In the genomic region with DNA sequence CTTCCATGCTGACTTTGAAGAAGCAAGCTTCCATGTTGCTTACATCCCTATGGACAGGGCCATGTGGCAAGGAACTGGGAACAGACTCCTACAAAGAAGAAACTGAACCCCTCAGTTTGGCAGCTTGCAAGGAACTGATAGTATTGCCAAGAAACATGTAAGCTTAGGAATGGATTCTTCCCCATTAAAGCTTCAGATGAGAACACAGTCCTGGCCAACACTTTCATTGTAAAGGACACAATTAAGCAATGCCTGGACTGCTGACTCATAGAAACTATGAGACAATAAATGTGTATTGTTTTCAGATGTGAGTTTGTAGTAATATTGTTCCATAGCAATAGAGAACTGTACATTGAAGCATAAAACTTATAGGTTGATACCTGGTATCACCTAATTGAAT, we compare ENCODE assay signal across 26 cellular contexts.
A peak's percentile ranks its signal among the peaks of the same experiment; 100 is the strongest.
DNase-seq lines count a peak whose midpoint lies in the region; ATAC-seq and TF ChIP-seq lines count a peak whose summit lies in the region.
"Had no signal": no experiment of that assay in that cellular context is flagged by ENCODE, and none has a peak within 500 bp of the region (broad histone marks: within the 10 kb centered on the region; RNA-seq: fewer than 3 reads in every experiment).

No MANE protein-coding gene starts in this region.

- CTCF ChIA-PET in activated naive CD4-positive, alpha-beta T cell treated with anti-CD3 and anti-CD28 coated beads, Interleukin-2, amount 10 ng/mL, durations not matched to agents 7 days and 5 days (lab: Charles Lee): no interaction called here

- no peaks in the 10 kb centered on the region for H4K20me1 ChIP-seq in Loucy (ENCODE audit: insufficient read depth, low read length, poor library complexity, severe bottlenecking)

- intact Hi-C loops in natural killer cell (cut with micrococcal nuclease): no loop called here

- H3K27me3 ChIP-seq in Loucy (ENCODE audit: insufficient read depth, low read length, poor library complexity, severe bottlenecking) (no peaks in the 10 kb centered on the region), foreskin keratinocyte (no peaks in the 10 kb centered on the region)
- H3K27me3 ChIP-seq: body of pancreas, colonic mucosa, gastrocnemius medialis, Peyer's patch, SJSA1, testis had no signal

- no peaks in the 10 kb centered on the region for H3K27me3 Mint-ChIP-seq in activated naive CD4-positive, alpha-beta T cell treated with anti-CD3 and anti-CD28 coated beads, Interleukin-2, amount 10 ng/mL, durations not matched to agents 7 days and 5 days
- no peaks in the 10 kb centered on the region for H3K27me3 Mint-ChIP-seq in natural killer cell (ENCODE audit: low read depth in 2 of 2)
- H3K27me3 Mint-ChIP-seq: CD4-positive, CD25-positive, alpha-beta regulatory T cell had no signal

- no peak overlapping the region for H3K4me3 Mint-ChIP-seq in activated naive CD4-positive, alpha-beta T cell treated with anti-CD3 and anti-CD28 coated beads, Interleukin-2, amount 10 ng/mL, durations not matched to agents 7 days and 5 days
- H3K4me3 Mint-ChIP-seq in natural killer cell: no peak overlapping the region
- H3K4me3 Mint-ChIP-seq: activated naive CD8-positive, alpha-beta T cell treated with anti-CD3 and anti-CD28 coated beads for 36 hours; activated T-helper 1 cell treated with anti-CD3 and anti-CD28 coated beads, Interleukin-12 subunit alpha, Interleukin-12 subunit beta, Interleukin-2, Interleukin-4 antibody, amounts not matched to agents 30 ng/mL and 10 ng/mL and 1 ng/mL, durations not matched to agents 14 hours and 24 hours and 36 hours; CD4-positive, CD25-positive, alpha-beta regulatory T cell; neural crest cell; stimulated activated effector memory CD8-positive, alpha-beta T cell treated with anti-CD3 and anti-CD28 coated beads, Interleukin-12 subunit alpha, Interleukin-12 subunit beta, amount 100 ng/mL, for 72 hours; T-helper 1 cell treated with Interleukin-12 subunit alpha and Interleukin-12 subunit beta and Interleukin-4 antibody, amounts not matched to agents 30 μg/mL and 1 μg/mL, for 36 hours had no signal

- H3K9me2 ChIP-seq in Loucy (replicated peaks; ENCODE audit: low read depth, low read length): no peaks in the 10 kb centered on the region

- peaks cover 7% of the 10 kb centered on the region for H3K4me1 ChIP-seq in Loucy (ENCODE audit: insufficient read depth, low read length, poor library complexity, severe bottlenecking)
- no peaks in the 10 kb centered on the region for H3K4me1 ChIP-seq in foreskin keratinocyte
- H3K4me1 ChIP-seq: colonic mucosa, gastrocnemius medialis, SJSA1, testis had no signal

- no peaks in the 10 kb centered on the region for H3K9me3 Mint-ChIP-seq in activated naive CD4-positive, alpha-beta T cell treated with anti-CD3 and anti-CD28 coated beads, Interleukin-2, amount 10 ng/mL, durations not matched to agents 7 days and 5 days
- H3K9me3 Mint-ChIP-seq in natural killer cell: peaks cover 2 to 11% of the 10 kb centered on the region in 2 donors
- H3K9me3 Mint-ChIP-seq: activated T-helper 1 cell treated with anti-CD3 and anti-CD28 coated beads, Interleukin-12 subunit alpha, Interleukin-12 subunit beta, Interleukin-2, Interleukin-4 antibody, amounts not matched to agents 30 ng/mL and 10 ng/mL and 1 ng/mL, durations not matched to agents 14 hours and 24 hours and 36 hours; stimulated activated effector memory CD8-positive, alpha-beta T cell treated with anti-CD3 and anti-CD28 coated beads, Interleukin-12 subunit alpha, Interleukin-12 subunit beta, amount 100 ng/mL, for 72 hours had no signal

- H3K9ac ChIP-seq in Loucy (ENCODE audit: low read depth, low read length, poor library complexity, severe bottlenecking): no peak overlapping the region

- no peaks in the 10 kb centered on the region for H3F3A ChIP-seq in Loucy (ENCODE audit: low read depth)

- ATAC-seq in foreskin keratinocyte (peak; percentile 56), natural killer cell (no peak)
- ATAC-seq: body of pancreas; gastrocnemius medialis; mucosa of descending colon; stimulated activated effector memory CD8-positive, alpha-beta T cell treated with anti-CD3 and anti-CD28 coated beads, Interleukin-12 subunit alpha, Interleukin-12 subunit beta, amount 100 ng/mL, for 72 hours had no signal

- no peaks in the 10 kb centered on the region for H3K9me3 ChIP-seq in Loucy (ENCODE audit: insufficient read depth, low read depth, low read length)
- H3K9me3 ChIP-seq: body of pancreas, colonic mucosa, gastrocnemius medialis, Peyer's patch, SJSA1, testis had no signal

- H3K4me1 Mint-ChIP-seq in activated naive CD4-positive, alpha-beta T cell treated with anti-CD3 and anti-CD28 coated beads, Interleukin-2, amount 10 ng/mL, durations not matched to agents 7 days and 5 days: no peaks in the 10 kb centered on the region
- H3K4me1 Mint-ChIP-seq in natural killer cell: no peaks in the 10 kb centered on the region
- H3K4me1 Mint-ChIP-seq: activated naive CD8-positive, alpha-beta T cell treated with anti-CD3 and anti-CD28 coated beads for 36 hours; CD4-positive, CD25-positive, alpha-beta regulatory T cell; stimulated activated effector memory CD8-positive, alpha-beta T cell treated with anti-CD3 and anti-CD28 coated beads, Interleukin-12 subunit alpha, Interleukin-12 subunit beta, amount 100 ng/mL, for 72 hours had no signal

- 0 out of 2 replicates have a peak overlapping the region, but pooled peaks have one; percentile 3 for H2AFZ ChIP-seq in Loucy (ENCODE audit: low read length)

- H3K36me3 Mint-ChIP-seq in activated naive CD4-positive, alpha-beta T cell treated with anti-CD3 and anti-CD28 coated beads, Interleukin-2, amount 10 ng/mL, durations not matched to agents 7 days and 5 days: no peaks in the 10 kb centered on the region
- H3K36me3 Mint-ChIP-seq in natural killer cell: no peaks in the 10 kb centered on the region
- H3K36me3 Mint-ChIP-seq: activated naive CD8-positive, alpha-beta T cell treated with anti-CD3 and anti-CD28 coated beads for 36 hours; CD4-positive, CD25-positive, alpha-beta regulatory T cell; stimulated activated effector memory CD8-positive, alpha-beta T cell treated with anti-CD3 and anti-CD28 coated beads, Interleukin-12 subunit alpha, Interleukin-12 subunit beta, amount 100 ng/mL, for 72 hours had no signal

- H3K79me2 ChIP-seq in Loucy (ENCODE audit: insufficient read depth, low read length): no peaks in the 10 kb centered on the region

- H3K27ac Mint-ChIP-seq in activated naive CD4-positive, alpha-beta T cell treated with anti-CD3 and anti-CD28 coated beads, Interleukin-2, amount 10 ng/mL, durations not matched to agents 7 days and 5 days: no peak overlapping the region
- H3K27ac Mint-ChIP-seq in natural killer cell: no peak overlapping the region
- H3K27ac Mint-ChIP-seq: activated naive CD8-positive, alpha-beta T cell treated with anti-CD3 and anti-CD28 coated beads for 36 hours; activated T-helper 1 cell treated with anti-CD3 and anti-CD28 coated beads, Interleukin-12 subunit alpha, Interleukin-12 subunit beta, Interleukin-2, Interleukin-4 antibody, amounts not matched to agents 30 ng/mL and 10 ng/mL and 1 ng/mL, durations not matched to agents 14 hours and 24 hours and 36 hours; CD4-positive, CD25-positive, alpha-beta regulatory T cell; stimulated activated effector memory CD8-positive, alpha-beta T cell treated with anti-CD3 and anti-CD28 coated beads, Interleukin-12 subunit alpha, Interleukin-12 subunit beta, amount 100 ng/mL, for 72 hours; T-helper 1 cell treated with Interleukin-12 subunit alpha and Interleukin-12 subunit beta and Interleukin-4 antibody, amounts not matched to agents 30 μg/mL and 1 μg/mL, for 36 hours had no signal

- no peak overlapping the region for H3K27ac ChIP-seq in foreskin keratinocyte
- H3K27ac ChIP-seq: body of pancreas, colonic mucosa, gastrocnemius medialis, Peyer's patch, SJSA1, testis had no signal

- no peak overlapping the region for H3K4me2 ChIP-seq in Loucy (ENCODE audit: low read depth, low read length, poor library complexity, severe bottlenecking)

- H3K4me3 ChIP-seq in Loucy (ENCODE audit: low read length, poor library complexity, severe bottlenecking) (no peak overlapping the region), choroid plexus epithelial cell (ENCODE audit: low read depth, low read length) (no peak overlapping the region)
- H3K4me3 ChIP-seq: body of pancreas, colonic mucosa, gastrocnemius medialis, mucosa of descending colon, Peyer's patch, SJSA1, testis had no signal

- no peaks in the 10 kb centered on the region for H3K36me3 ChIP-seq in Loucy (ENCODE audit: insufficient read depth, low read length)
- H3K36me3 ChIP-seq: colonic mucosa, gastrocnemius medialis, Peyer's patch, SJSA1 had no signal

- DNase-seq in EL (peak; percentile 12), choroid plexus epithelial cell (ENCODE audit: low read depth) (peak; percentile 19), foreskin keratinocyte (no peak), NCI-H2196 treated with DMSO at 0.1 percent for 48 hours (lab: John Stamatoyannopoulos, UW; ENCODE audit: unreplicated experiment) (no peak), natural killer cell (no peak), NCI-H2029 treated with DMSO at 0.1 percent for 48 hours (lab: John Stamatoyannopoulos, UW) (no peak)
- no peak for DNase-seq in activated naive CD4-positive, alpha-beta T cell treated with anti-CD3 and anti-CD28 coated beads, Interleukin-2, amount 10 ng/mL, durations not matched to agents 7 days and 5 days
- DNase-seq: activated CD4-positive, alpha-beta T cell treated with anti-CD3 and anti-CD28 coated beads for 48 hours; activated naive CD8-positive, alpha-beta T cell treated with anti-CD3 and anti-CD28 coated beads for 36 hours; body of pancreas; CD4-positive, CD25-positive, alpha-beta regulatory T cell; colonic mucosa; gastrocnemius medialis; hippocampal formation; mucosa of descending colon; NCI-H1417; NCI-H524; Peyer's patch; stimulated activated CD4-positive, alpha-beta T cell treated with anti-CD3 and anti-CD28 coated beads, Interleukin-1b, Interleukin-23, amount 100 ng/mL, for 48 hours; testis had no signal

- no peak for TF ChIP-seq CTCF in Loucy (conservative IDR thresholded peaks at IDR 0.05; ENCODE audit: low read length)
- no peak for TF ChIP-seq CTCF in choroid plexus epithelial cell (conservative IDR thresholded peaks at IDR 0.05; ENCODE audit: low read depth, low read length)
- TF ChIP-seq CTCF in foreskin keratinocyte (conservative IDR thresholded peaks at IDR 0.05): no peak
- TF ChIP-seq CTCF in natural killer cell (IDR thresholded peaks at IDR 0.05): no peak

Comparison
In these comparisons a context has a peak if more than half of its experiments do, and no peak if none do; other contexts are left out.
1. DNase-seq: peak in EL (single experiment) and choroid plexus epithelial cell (single experiment); none in foreskin keratinocyte (0 of 2), NCI-H2196 treated with DMSO at 0.1 percent for 48 hours (single experiment), activated naive CD4-positive, alpha-beta T cell treated with anti-CD3 and anti-CD28 coated beads, Interleukin-2, amount 10 ng/mL, durations not matched to agents 7 days and 5 days (single experiment), natural killer cell (single experiment) and NCI-H2029 treated with DMSO at 0.1 percent for 48 hours (single experiment).